Comparison of ENCODE assay signal across 17 cellular contexts in genomic region chr4:3435684-3435956, GRCh38. TPM values are rescaled to one million over a fixed set of nuclear protein-coding genes. Genes with fewer than 3 reads are reported as not detected.
A peak's percentile ranks its signal among the peaks of the same experiment; 100 is the strongest.
DNase-seq lines count a peak whose midpoint lies in the region; ATAC-seq, FAIRE-seq and TF ChIP-seq lines count a peak whose summit lies in the region.
"Had no signal": no experiment of that assay in that cellular context is flagged by ENCODE, and none has a peak within 500 bp of the region (broad histone marks: within the 10 kb centered on the region; RNA-seq: fewer than 3 reads in every experiment).

No MANE protein-coding gene starts in this region.

- H3K4me3 ChIP-seq in K562 (no peak overlapping the region), HepG2 (replicated peaks in 1 of 3; ENCODE audit: insufficient read depth in 1 of 3, low read depth in 2 of 3, low read length in 3 of 3) (no peak overlapping the region)
- no peak overlapping the region for H3K4me3 ChIP-seq in effector memory CD4-positive, alpha-beta T cell (ENCODE audit: insufficient read depth, low read depth, low read length, poor library complexity, severe bottlenecking)

- DNase-seq in Right ventricle myocardium superior = peak; percentile 12
- DNase-seq in cardiac septum (ENCODE audit: low spot score) = no peak
- DNase-seq in K562 (ENCODE audit: extremely low read depth in 1 of 4, low spot score in 3 of 4) = no peak
- DNase-seq in HepG2 (ENCODE audit: low spot score) = no peak
- no peak for DNase-seq in NAMALWA (ENCODE audit: low spot score)
- DNase-seq in effector memory CD4-positive, alpha-beta T cell = no peak
- DNase-seq: 8988T; ACHN; CD8-positive, alpha-beta T cell; COR-L47; DND-41; GDM1; KBM-7 had no signal

- TF ChIP-seq RAD21 in K562 (CRISPR knock-in tag; conservative IDR thresholded peaks at IDR 0.05 in 1 of 2, IDR thresholded peaks at IDR 0.05 in 1 of 2) (no peak), HepG2 (CRISPR knock-in tag; IDR thresholded peaks at IDR 0.05) (no peak)

- no peaks in the 10 kb centered on the region for H3K9me1 ChIP-seq in K562 (ENCODE audit: control insufficient read depth, insufficient read depth, low read length)

- no peak for TF ChIP-seq CTCF in K562 (IDR thresholded peaks at IDR 0.05 in 2 of 3, conservative IDR thresholded peaks at IDR 0.05 in 1 of 3; ENCODE audit: insufficient read depth in 2 of 3, low read depth in 1 of 3, low read length in 3 of 3)
- TF ChIP-seq CTCF in HepG2 (CRISPR knock-in tag; IDR thresholded peaks at IDR 0.05) = no peak

- H3K9me3 ChIP-seq in K562 (replicated peaks; ENCODE audit: control insufficient read depth, insufficient read depth, low read depth, low read length) (no peaks in the 10 kb centered on the region), HepG2 (ENCODE audit: low read length) (no peaks in the 10 kb centered on the region)
- H3K9me3 ChIP-seq in effector memory CD4-positive, alpha-beta T cell (ENCODE audit: control insufficient read depth, low read length) = no peaks in the 10 kb centered on the region

- no peak for TF ChIP-seq EP300 in K562 (IDR thresholded peaks at IDR 0.05; ENCODE audit: low read length)
- no peak for TF ChIP-seq EP300 in HepG2 (IDR thresholded peaks at IDR 0.05; ENCODE audit: low read depth in 2 of 2, low read length in 2 of 2)
- TF ChIP-seq EP300 in HepG2 (CRISPR knock-in tag; IDR thresholded peaks at IDR 0.05; ENCODE audit: borderline replicate concordance) = no peak

- H3K27ac ChIP-seq in K562 (ENCODE audit: extremely low read depth, low read depth, low read length) (no peak overlapping the region), HepG2 (ENCODE audit: extremely low read length, insufficient read depth, low read length) (no peak overlapping the region)
- no peak overlapping the region for H3K27ac ChIP-seq in effector memory CD4-positive, alpha-beta T cell (ENCODE audit: insufficient read depth, low read length, poor library complexity, severe bottlenecking)

- TF ChIP-seq POLR2A in K562 (conservative IDR thresholded peaks at IDR 0.05) (no peak), HepG2 (IDR thresholded peaks at IDR 0.05; ENCODE audit: insufficient read depth in 1 of 2, low read depth in 2 of 2, low read length in 2 of 2) (no peak)

- H3K36me3 ChIP-seq in K562 (ENCODE audit: control insufficient read depth, insufficient read depth, low read length) (no peaks in the 10 kb centered on the region), HepG2 (replicated peaks in 1 of 2; ENCODE audit: control insufficient read depth in 1 of 2, insufficient read depth in 2 of 2, low read length in 2 of 2) (no peaks in the 10 kb centered on the region)
- H3K36me3 ChIP-seq in effector memory CD4-positive, alpha-beta T cell (ENCODE audit: control insufficient read depth, insufficient read depth, low read length) = no peaks in the 10 kb centered on the region

- WGBS in K562 (ENCODE audit: insufficient coverage, low coverage, missing lambda C conversion rate) = 4% methylated on average over 4 of the region's 4 CpGs
- 69% methylated on average over 4 of the region's 4 CpGs for WGBS in HepG2 (ENCODE audit: low lambda C conversion rate)

- FAIRE-seq in K562 (lab: Jason Lieb, UNC) = no peak
- FAIRE-seq in HepG2 (lab: Jason Lieb, UNC) = no peak

- no peak overlapping the region for H3K9ac ChIP-seq in K562 (ENCODE audit: insufficient read depth in 1 of 2, low read depth in 2 of 2, low read length in 2 of 2)
- H3K9ac ChIP-seq in HepG2 (ENCODE audit: insufficient read depth, low read depth, low read length) = no peak overlapping the region

- POLR2A ChIA-PET in K562 (lab: Yijun Ruan, JAX) (interaction anchor here (1.0 kb wide), 1 partner anchor 370 kb away, joined by 3 read pairs; no protein-coding TSS in a partner anchor), HepG2 (lab: Yijun Ruan, JAX) (no interaction called here)

- H3K27me3 ChIP-seq in K562 (ENCODE audit: control insufficient read depth in 2 of 2, insufficient read depth in 2 of 2, low read length in 2 of 2) = peaks cover 0 to 21% of the 10 kb centered on the region in 2 experiments; a peak in 2 of 5 replicates
- no peaks in the 10 kb centered on the region for H3K27me3 ChIP-seq in HepG2 (ENCODE audit: control insufficient read depth in 1 of 2, insufficient read depth in 2 of 2, low read length in 2 of 2)
- no peaks in the 10 kb centered on the region for H3K27me3 ChIP-seq in effector memory CD4-positive, alpha-beta T cell (replicated peaks; ENCODE audit: control insufficient read depth, insufficient read depth, low read length, poor library complexity, severe bottlenecking)

- BruUV-seq in K562 (replicated peaks; lab: Mats Ljungman, UMichigan) (no TSS peak), HepG2 (replicated peaks; lab: Mats Ljungman, UMichigan) (no TSS peak)

- H3K4me2 ChIP-seq in K562 (ENCODE audit: insufficient read depth, low read length) = no peak overlapping the region
- H3K4me2 ChIP-seq in HepG2 (ENCODE audit: low read depth, low read length) = no peak overlapping the region

- ATAC-seq in Right ventricle myocardium superior (ENCODE audit: poor library complexity) = no peak
- no peak for ATAC-seq in K562
- no peak for ATAC-seq in HepG2
- ATAC-seq in HG03025 (IDR thresholded peaks at IDR 0.05; ENCODE audit: low FRiP score, unreplicated experiment) = no peak
- no peak for ATAC-seq in GM18909 (IDR thresholded peaks at IDR 0.05; ENCODE audit: poor library complexity, unreplicated experiment)
- ATAC-seq: CD8-positive, alpha-beta T cell had no signal

- H2AFZ ChIP-seq in K562 (ENCODE audit: low read depth, low read length) (no peak overlapping the region), HepG2 (ENCODE audit: low read length) (no peak overlapping the region)

- no peaks in the 10 kb centered on the region for H3K79me2 ChIP-seq in K562 (ENCODE audit: control insufficient read depth, insufficient read depth, low read length)
- H3K79me2 ChIP-seq in HepG2 (ENCODE audit: insufficient read depth, low read length) = no peaks in the 10 kb centered on the region

- intact Hi-C loops in Right ventricle myocardium superior (cut with DNase I) = no loop called here
- intact Hi-C loops in cardiac septum (cut with DNase I) = no loop called here
- intact Hi-C loops in K562 (cut with micrococcal nuclease) = loop anchor here (2.0 kb wide), 1 partner anchor 89 kb away; no protein-coding TSS in a partner anchor
- intact Hi-C loops in HepG2 (cut with micrococcal nuclease; ENCODE audit: unreplicated experiment) = no loop called here

- CTCF ChIA-PET in K562 (lab: Yijun Ruan, JAX; ENCODE audit: low intra/inter-chr PET ratio) = no interaction called here
- CTCF ChIA-PET in HepG2 (lab: Yijun Ruan, JAX; ENCODE audit: low intra/inter-chr PET ratio, low total read pairs) = no interaction called here

- in situ Hi-C loops in K562 (cut with MboI) (no loop called here), HepG2 (cut with HindIII; ENCODE audit: extremely low pct_ligation_motif_present, low pct_unique_long_range_greater_than_20kb) (no loop called here)

- peaks cover 0 to 57% of the 10 kb centered on the region in 2 experiments; a peak in 2 of 5 replicates for H3K4me1 ChIP-seq in K562 (replicated peaks in 1 of 2; ENCODE audit: control insufficient read depth in 2 of 2, insufficient read depth in 2 of 2, low read length in 2 of 2)
- peaks cover 24% of the 10 kb centered on the region for H3K4me1 ChIP-seq in HepG2 (ENCODE audit: insufficient read depth, low read length)
- no peaks in the 10 kb centered on the region for H3K4me1 ChIP-seq in effector memory CD4-positive, alpha-beta T cell (ENCODE audit: control insufficient read depth, insufficient read depth, low read length, poor library complexity, severe bottlenecking)

- H4K20me1 ChIP-seq in K562 (replicated peaks; ENCODE audit: control insufficient read depth, insufficient read depth, low read length) (peaks cover 12% of the 10 kb centered on the region), HepG2 (ENCODE audit: insufficient read depth, low read length) (no peaks in the 10 kb centered on the region)

RNA-seq across cellular contexts. Expression of gene HGFAC, which starts 6.1 kb away (rescaled TPM):
- total RNA-seq in Right ventricle myocardium superior (1.9 TPM), cardiac septum (0.38 TPM), K562 (2014; rRNA removed) (not detected in 2 replicates), K562 (2014; rRNA removed; fragmentation: Illumina TruSeq; extraction: Trizol) (not detected in 2 replicates), K562 (2015; rRNA removed; fragmentation: Illumina TruSeq; extraction: Trizol) (not detected in 2 replicates), K562 (2021) (0.09 TPM in 1 of 2 replicates, not detected in the other), HepG2 (2016; rRNA removed; fragmentation: Illumina TruSeq; extraction: Trizol) (0.98 and 8.5 TPM in 2 replicates)
- not detected in 2 replicates for total RNA-seq in K562 (2011; cell fraction: chromatin; rRNA removed; ENCODE audit: low replicate concordance)
- not detected in 2 replicates for total RNA-seq in K562 (2011; cell fraction: nucleolus; rRNA removed)
- total RNA-seq in K562 (2011; cell fraction: nucleoplasm; rRNA removed) = not detected in 2 replicates
- polyA plus RNA-seq in K562 (2011; rRNA removed) (not detected in 2 replicates), K562 (2014; fragmentation: Illumina TruSeq; extraction: Trizol) (not detected in 2 replicates), K562 (2014; fragmentation: Nextera tagmentation; extraction: Ambion mirVana) (not detected), K562 (2014; rRNA removed) (0.13 TPM in 1 of 2 replicates, not detected in the other), HepG2 (2011; rRNA removed) (63.6 and 107 TPM in 2 replicates)
- not detected in 2 replicates for polyA plus RNA-seq in K562 (2011; cell fraction: cytosol; rRNA removed)
- 0.15 and 0.53 TPM in 2 replicates for polyA plus RNA-seq in K562 (2011; cell fraction: nucleus; rRNA removed)
- polyA plus RNA-seq in K562 (2012) = not detected in 2 replicates
- polyA minus RNA-seq in K562 (2011; rRNA and poly(A)+ RNA removed) = not detected in 2 replicates
- polyA minus RNA-seq in K562 (2011; cell fraction: cytosol; rRNA and poly(A)+ RNA removed) = not detected in 2 replicates
- not detected in 2 replicates for polyA minus RNA-seq in K562 (2011; cell fraction: nucleus; rRNA and poly(A)+ RNA removed)
- 1.8 and 1.9 TPM in 2 replicates for total RNA-seq in HepG2 (2016; cell fraction: cytosol; rRNA removed; fragmentation: Illumina TruSeq; extraction: Trizol; ENCODE audit: low read depth)
- 1.2 and 9.0 TPM in 2 replicates for total RNA-seq in HepG2 (2016; cell fraction: insoluble cytoplasmic fraction; rRNA removed; fragmentation: Illumina TruSeq; extraction: Trizol)
- 1.4 and 1.8 TPM in 2 replicates for total RNA-seq in HepG2 (2016; cell fraction: membrane; rRNA removed; fragmentation: Illumina TruSeq; extraction: Trizol)
- total RNA-seq in HepG2 (2016; cell fraction: nucleus; rRNA removed; fragmentation: Illumina TruSeq; extraction: Trizol) = 14.0 and 15.7 TPM in 2 replicates
- 8.9 and 16.3 TPM in 2 replicates for polyA plus RNA-seq in HepG2 (2011; cell fraction: cytosol; rRNA removed)
- 1,761 and 2,041 TPM in 2 replicates for polyA plus RNA-seq in HepG2 (2011; cell fraction: nucleus; rRNA removed)
- 31.4 and 46.5 TPM in 2 replicates for polyA plus RNA-seq in HepG2 (2012)
- 1.9 and 2.1 TPM in 2 replicates for polyA plus RNA-seq in HepG2 (2016; cell fraction: cytosol; fragmentation: Illumina TruSeq; extraction: Trizol; ENCODE audit: low read depth)
- polyA plus RNA-seq in HepG2 (2016; cell fraction: insoluble cytoplasmic fraction; fragmentation: Illumina TruSeq; extraction: Trizol; ENCODE audit: low read depth) = 1.9 and 2.5 TPM in 2 replicates
- polyA plus RNA-seq in HepG2 (2016; cell fraction: membrane; fragmentation: Illumina TruSeq; extraction: Trizol; ENCODE audit: low read depth) = 1.6 and 2.1 TPM in 2 replicates
- 65.6 and 66.9 TPM in 2 replicates for polyA plus RNA-seq in HepG2 (2016; cell fraction: nucleus; fragmentation: Illumina TruSeq; extraction: Trizol; ENCODE audit: insufficient read depth, low read depth)
- 15.4 TPM in 1 of 2 replicates, not detected in the other for polyA minus RNA-seq in HepG2 (2011; rRNA and poly(A)+ RNA removed; ENCODE audit: low replicate concordance)
- polyA minus RNA-seq in HepG2 (2011; cell fraction: cytosol; rRNA and poly(A)+ RNA removed) = 5.8 and 5.9 TPM in 2 replicates
- polyA minus RNA-seq in HepG2 (2011; cell fraction: nucleus; rRNA and poly(A)+ RNA removed) = 43.4 and 57.3 TPM in 2 replicates
- total RNA-seq: CD8-positive, alpha-beta T cell; HT1080 had no signal
- polyA plus RNA-seq: CD14-positive monocyte had no signal

RNA-seq across cellular contexts. Expression of gene DOK7, which starts 27.5 kb away (rescaled TPM):
- total RNA-seq in Right ventricle myocardium superior (33.7 TPM), cardiac septum (62.7 TPM), K562 (2014; rRNA removed) (not detected in 2 replicates), K562 (2014; rRNA removed; fragmentation: Illumina TruSeq; extraction: Trizol) (not detected in 2 replicates), K562 (2015; rRNA removed; fragmentation: Illumina TruSeq; extraction: Trizol) (not detected in 2 replicates), K562 (2021) (not detected in 2 replicates), HepG2 (2016; rRNA removed; fragmentation: Illumina TruSeq; extraction: Trizol) (0.07 TPM in 1 of 2 replicates, not detected in the other)
- not detected in 2 replicates for total RNA-seq in K562 (2011; cell fraction: chromatin; rRNA removed; ENCODE audit: low replicate concordance)
- not detected in 2 replicates for total RNA-seq in K562 (2011; cell fraction: nucleolus; rRNA removed)
- not detected in 2 replicates for total RNA-seq in K562 (2011; cell fraction: nucleoplasm; rRNA removed)
- polyA plus RNA-seq in K562 (2011; rRNA removed) (not detected in 2 replicates), K562 (2014; fragmentation: Illumina TruSeq; extraction: Trizol) (not detected in 2 replicates), K562 (2014; fragmentation: Nextera tagmentation; extraction: Ambion mirVana) (not detected), K562 (2014; rRNA removed) (not detected in 2 replicates), HepG2 (2011; rRNA removed) (0.03 and 0.05 TPM in 2 replicates)
- polyA plus RNA-seq in K562 (2011; cell fraction: cytosol; rRNA removed) = not detected in 2 replicates
- polyA plus RNA-seq in K562 (2011; cell fraction: nucleus; rRNA removed) = not detected in 2 replicates
- not detected in 2 replicates for polyA plus RNA-seq in K562 (2012)
- polyA minus RNA-seq in K562 (2011; rRNA and poly(A)+ RNA removed) = not detected in 2 replicates
- polyA minus RNA-seq in K562 (2011; cell fraction: cytosol; rRNA and poly(A)+ RNA removed) = not detected in 2 replicates
- polyA minus RNA-seq in K562 (2011; cell fraction: nucleus; rRNA and poly(A)+ RNA removed) = not detected in 2 replicates
- total RNA-seq in HepG2 (2016; cell fraction: cytosol; rRNA removed; fragmentation: Illumina TruSeq; extraction: Trizol; ENCODE audit: low read depth) = not detected in 2 replicates
- 0.04 TPM in 1 of 2 replicates, not detected in the other for total RNA-seq in HepG2 (2016; cell fraction: insoluble cytoplasmic fraction; rRNA removed; fragmentation: Illumina TruSeq; extraction: Trizol)
- total RNA-seq in HepG2 (2016; cell fraction: membrane; rRNA removed; fragmentation: Illumina TruSeq; extraction: Trizol) = 0.06 TPM in 1 of 2 replicates, not detected in the other
- not detected in 2 replicates for total RNA-seq in HepG2 (2016; cell fraction: nucleus; rRNA removed; fragmentation: Illumina TruSeq; extraction: Trizol)
- polyA plus RNA-seq in HepG2 (2011; cell fraction: cytosol; rRNA removed) = 0.05 and 0.08 TPM in 2 replicates
- polyA plus RNA-seq in HepG2 (2011; cell fraction: nucleus; rRNA removed) = 0.26 and 0.32 TPM in 2 replicates
- not detected in 2 replicates for polyA plus RNA-seq in HepG2 (2012)
- not detected in 2 replicates for polyA plus RNA-seq in HepG2 (2016; cell fraction: cytosol; fragmentation: Illumina TruSeq; extraction: Trizol; ENCODE audit: low read depth)
- polyA plus RNA-seq in HepG2 (2016; cell fraction: insoluble cytoplasmic fraction; fragmentation: Illumina TruSeq; extraction: Trizol; ENCODE audit: low read depth) = 0.19 TPM in 1 of 2 replicates, not detected in the other
- polyA plus RNA-seq in HepG2 (2016; cell fraction: membrane; fragmentation: Illumina TruSeq; extraction: Trizol; ENCODE audit: low read depth) = not detected in 2 replicates
- polyA plus RNA-seq in HepG2 (2016; cell fraction: nucleus; fragmentation: Illumina TruSeq; extraction: Trizol; ENCODE audit: insufficient read depth, low read depth) = not detected in 2 replicates
- polyA minus RNA-seq in HepG2 (2011; rRNA and poly(A)+ RNA removed; ENCODE audit: low replicate concordance) = 0.38 TPM in 1 of 2 replicates, not detected in the other
- polyA minus RNA-seq in HepG2 (2011; cell fraction: cytosol; rRNA and poly(A)+ RNA removed) = not detected in 2 replicates
- polyA minus RNA-seq in HepG2 (2011; cell fraction: nucleus; rRNA and poly(A)+ RNA removed) = not detected in 2 replicates
- total RNA-seq: CD8-positive, alpha-beta T cell; HT1080 had no signal
- polyA plus RNA-seq: CD14-positive monocyte had no signal

Comparison
In these comparisons a context has a peak if more than half of its experiments do, and no peak if none do; other contexts are left out.
1. RNA of gene DOK7, which starts 27.5 kb away (total RNA-seq): 62.7 TPM in cardiac septum (single experiment) and 33.7 TPM in Right ventricle myocardium superior (single experiment); 0.04 to 0.07 TPM in HepG2 and not detected in K562; every median in the first group is over 10 times any median in the second.